21 cellular contexts compared by ENCODE assay signal in the genomic region with DNA sequence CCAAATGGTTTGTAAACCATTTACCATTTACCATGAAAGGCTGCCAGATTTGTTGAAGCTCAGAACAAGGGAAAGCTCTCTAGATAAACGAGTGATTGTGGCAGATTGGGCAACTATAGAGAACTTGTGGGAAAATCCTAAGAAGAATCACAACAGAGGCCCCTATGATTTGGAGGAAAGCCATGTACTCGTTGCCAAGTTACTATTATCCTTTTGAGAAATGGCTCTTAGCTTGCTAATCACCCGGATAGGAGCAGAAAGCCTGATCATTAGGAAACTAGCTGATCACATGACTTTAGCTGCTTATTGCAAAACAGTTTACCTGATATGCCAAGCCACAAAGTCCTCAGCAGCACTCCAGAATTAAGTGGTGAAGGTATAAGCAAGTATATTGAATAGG. TPM values are rescaled to one million over a fixed set of nuclear protein-coding genes. Genes with fewer than 3 reads are reported as not detected.
A peak's percentile ranks its signal among the peaks of the same experiment; 100 is the strongest.
DNase-seq lines count a peak whose midpoint lies in the region; ATAC-seq, FAIRE-seq and TF ChIP-seq lines count a peak whose summit lies in the region.
"Had no signal": no experiment of that assay in that cellular context is flagged by ENCODE, and none has a peak within 500 bp of the region (broad histone marks: within the 10 kb centered on the region; RNA-seq: fewer than 3 reads in every experiment).

No MANE protein-coding gene starts in this region.

- H3K36me3 ChIP-seq in breast epithelium (no peaks in the 10 kb centered on the region), K562 (ENCODE audit: control insufficient read depth, insufficient read depth, low read length) (no peaks in the 10 kb centered on the region), upper lobe of right lung (no peaks in the 10 kb centered on the region)
- H3K36me3 ChIP-seq: neural progenitor cell, prostate gland, vagina had no signal

- POLR2A ChIA-PET in MCF 10A (lab: Yijun Ruan, JAX) (interaction anchor here (1.0 to 1.2 kb wide), 4 partner anchors 42 to 157 kb away, joined by 3 to 4 read pairs (median 4); no protein-coding TSS in a partner anchor), K562 (lab: Yijun Ruan, JAX) (no interaction called here)

- H3K9me1 ChIP-seq in K562 (ENCODE audit: control insufficient read depth, insufficient read depth, low read length) = no peaks in the 10 kb centered on the region

- H3K27ac ChIP-seq in breast epithelium = no peak overlapping the region
- no peak overlapping the region for H3K27ac ChIP-seq in K562 (ENCODE audit: extremely low read depth, low read depth, low read length)
- no peak overlapping the region for H3K27ac ChIP-seq in upper lobe of right lung
- H3K27ac ChIP-seq: neural progenitor cell, prostate gland, vagina had no signal

- intact Hi-C loops in MCF 10A (cut with micrococcal nuclease) = no loop called here
- intact Hi-C loops in breast epithelium (cut with DNase I; ENCODE audit: low total_unique reads) = no loop called here
- intact Hi-C loops in K562 (cut with micrococcal nuclease) = no loop called here
- intact Hi-C loops in upper lobe of right lung (cut with DNase I) = no loop called here

- ATAC-seq in K562 = no peak
- peak; percentile 74 for ATAC-seq in upper lobe of right lung
- ATAC-seq: Right ventricle myocardium inferior had no signal

- WGBS in K562 (ENCODE audit: insufficient coverage, low coverage, missing lambda C conversion rate) = 17% methylated on average over 3 of the region's 3 CpGs

- no peak overlapping the region for H2AFZ ChIP-seq in K562 (ENCODE audit: low read depth, low read length)
- H2AFZ ChIP-seq: neural progenitor cell had no signal

- H3K4me1 ChIP-seq in breast epithelium (no peaks in the 10 kb centered on the region), K562 (replicated peaks in 1 of 2; ENCODE audit: control insufficient read depth in 2 of 2, insufficient read depth in 2 of 2, low read length in 2 of 2) (peaks cover 0 to 9% of the 10 kb centered on the region in 2 experiments; a peak in 2 of 5 replicates), upper lobe of right lung (no peaks in the 10 kb centered on the region)
- H3K4me1 ChIP-seq: neural progenitor cell, prostate gland, vagina had no signal

- H3K9me3 ChIP-seq in breast epithelium (peaks cover 0 to 5% of the 10 kb centered on the region in 2 donors), K562 (replicated peaks; ENCODE audit: control insufficient read depth, insufficient read depth, low read depth, low read length) (peaks cover 3% of the 10 kb centered on the region; the same call in 1 of the 2 replicates), upper lobe of right lung (no peaks in the 10 kb centered on the region)
- H3K9me3 ChIP-seq: prostate gland, vagina had no signal

- H3K4me3 Mint-ChIP-seq in MCF 10A (ENCODE audit: unreplicated experiment) = no peak overlapping the region
- no peak overlapping the region for H3K4me3 Mint-ChIP-seq in nephron progenitor cell
- H3K4me3 Mint-ChIP-seq: activated T-helper 1 cell treated with anti-CD3 and anti-CD28 coated beads, Interleukin-12 subunit alpha, Interleukin-12 subunit beta, Interleukin-2, Interleukin-4 antibody, amounts not matched to agents 30 ng/mL and 10 ng/mL and 1 ng/mL, durations not matched to agents 14 hours and 24 hours and 36 hours; CD14-positive monocyte; neural progenitor cell had no signal

- H3K9me3 Mint-ChIP-seq in MCF 10A (ENCODE audit: unreplicated experiment) (peaks cover under 1% of the 10 kb centered on the region), nephron progenitor cell (peaks cover 9% of the 10 kb centered on the region)

- no peak for TF ChIP-seq POLR2A in breast epithelium (IDR thresholded peaks at IDR 0.05)
- no peak for TF ChIP-seq POLR2A in K562 (conservative IDR thresholded peaks at IDR 0.05)

- no peak for FAIRE-seq in K562 (lab: Jason Lieb, UNC)
- FAIRE-seq: GM19239 had no signal

- H3K27me3 ChIP-seq in breast epithelium (no peaks in the 10 kb centered on the region), K562 (ENCODE audit: control insufficient read depth in 2 of 2, insufficient read depth in 2 of 2, low read length in 2 of 2) (no peaks in the 10 kb centered on the region), upper lobe of right lung (no peaks in the 10 kb centered on the region)
- H3K27me3 ChIP-seq: neural progenitor cell, vagina had no signal

- no TSS peak for BruUV-seq in MCF 10A (replicated peaks; lab: Mats Ljungman, UMichigan)
- no TSS peak for BruUV-seq in K562 (replicated peaks; lab: Mats Ljungman, UMichigan)

- H3K4me1 Mint-ChIP-seq in MCF 10A (ENCODE audit: insufficient read depth, unreplicated experiment) = peaks cover 7% of the 10 kb centered on the region
- no peaks in the 10 kb centered on the region for H3K4me1 Mint-ChIP-seq in nephron progenitor cell
- H3K4me1 Mint-ChIP-seq: CD14-positive monocyte, neural progenitor cell had no signal

- H3K27me3 Mint-ChIP-seq in MCF 10A (ENCODE audit: insufficient read depth, unreplicated experiment) = no peaks in the 10 kb centered on the region
- H3K27me3 Mint-ChIP-seq in nephron progenitor cell (ENCODE audit: low read depth, poor library complexity) = no peaks in the 10 kb centered on the region

- no peaks in the 10 kb centered on the region for H3K79me2 ChIP-seq in K562 (ENCODE audit: control insufficient read depth, insufficient read depth, low read length)

- no peaks in the 10 kb centered on the region for H4K20me1 ChIP-seq in K562 (replicated peaks; ENCODE audit: control insufficient read depth, insufficient read depth, low read length)

- H3K4me3 ChIP-seq in breast epithelium (no peak overlapping the region), K562 (no peak overlapping the region), foreskin fibroblast (ENCODE audit: low read depth in 1 of 2, low read length in 2 of 2) (no peak overlapping the region), upper lobe of right lung (no peak overlapping the region)
- H3K4me3 ChIP-seq: neural progenitor cell, prostate gland, vagina had no signal

- CTCF ChIA-PET in MCF 10A (lab: Yijun Ruan, JAX) = interaction anchor here (0.8 to 1.4 kb wide), 2 partner anchors 18 to 217 kb away, joined by 3 to 4 read pairs; no protein-coding TSS in a partner anchor
- CTCF ChIA-PET in K562 (lab: Yijun Ruan, JAX; ENCODE audit: low intra/inter-chr PET ratio) = no interaction called here

- no peak overlapping the region for H3K4me2 ChIP-seq in K562 (ENCODE audit: insufficient read depth, low read length)
- H3K4me2 ChIP-seq: neural progenitor cell had no signal

- no peaks in the 10 kb centered on the region for H3K36me3 Mint-ChIP-seq in MCF 10A (ENCODE audit: insufficient read depth, unreplicated experiment)
- no peaks in the 10 kb centered on the region for H3K36me3 Mint-ChIP-seq in nephron progenitor cell (ENCODE audit: low read depth)
- H3K36me3 Mint-ChIP-seq: CD14-positive monocyte, neural progenitor cell had no signal

- peak overlapping the region; percentile 25 for H3K27ac Mint-ChIP-seq in MCF 10A (ENCODE audit: low read depth, unreplicated experiment)
- H3K27ac Mint-ChIP-seq in nephron progenitor cell = no peak overlapping the region
- H3K27ac Mint-ChIP-seq: activated T-helper 1 cell treated with anti-CD3 and anti-CD28 coated beads, Interleukin-12 subunit alpha, Interleukin-12 subunit beta, Interleukin-2, Interleukin-4 antibody, amounts not matched to agents 30 ng/mL and 10 ng/mL and 1 ng/mL, durations not matched to agents 14 hours and 24 hours and 36 hours; neural progenitor cell had no signal

- TF ChIP-seq CTCF in MCF 10A (IDR thresholded peaks at IDR 0.05; ENCODE audit: unreplicated experiment) = no peak
- no peak for TF ChIP-seq CTCF in breast epithelium (IDR thresholded peaks at IDR 0.05)
- TF ChIP-seq CTCF in K562 (IDR thresholded peaks at IDR 0.05 in 2 of 3, conservative IDR thresholded peaks at IDR 0.05 in 1 of 3; ENCODE audit: insufficient read depth in 2 of 3, low read depth in 1 of 3, low read length in 3 of 3) = no peak
- no peak for TF ChIP-seq CTCF in foreskin fibroblast (IDR thresholded peaks at IDR 0.05; ENCODE audit: low read depth, low read length)
- no peak for TF ChIP-seq CTCF in upper lobe of right lung (IDR thresholded peaks at IDR 0.05)
- TF ChIP-seq CTCF in nephron progenitor cell (IDR thresholded peaks at IDR 0.05) = no peak

- TF ChIP-seq EP300 in K562 (IDR thresholded peaks at IDR 0.05; ENCODE audit: low read length) = no peak

- no peak overlapping the region for H3K9ac ChIP-seq in K562 (ENCODE audit: insufficient read depth in 1 of 2, low read depth in 2 of 2, low read length in 2 of 2)
- H3K9ac ChIP-seq: neural progenitor cell had no signal

- no peak for TF ChIP-seq RAD21 in K562 (CRISPR knock-in tag; conservative IDR thresholded peaks at IDR 0.05 in 1 of 2, IDR thresholded peaks at IDR 0.05 in 1 of 2)

- peak; percentile 65 for DNase-seq in MCF 10A (ENCODE audit: unreplicated experiment)
- no peak for DNase-seq in breast epithelium (ENCODE audit: low spot score in 2 of 2)
- no peak for DNase-seq in K562 (ENCODE audit: extremely low read depth in 1 of 4, low spot score in 3 of 4)
- DNase-seq in foreskin fibroblast = peak; percentile 4 to 18
- DNase-seq in upper lobe of right lung = no peak
- DNase-seq in nephron progenitor cell = no peak
- no peak for DNase-seq in AG08396 (ENCODE audit: low spot score)
- DNase-seq in NOMO-1 treated with dmso at 0.1 percent for 144 hours (lab: John Stamatoyannopoulos, UW; ENCODE audit: unreplicated experiment) = no peak
- DNase-seq: activated CD4-positive, alpha-beta T cell treated with anti-CD3 and anti-CD28 coated beads for 4 hours; effector memory CD4-positive, alpha-beta T cell; GF-D8; kidney glomerular epithelial cell; NCI-H2227 treated with DMSO at 0.1 percent for 48 hours; substantia nigra had no signal

- in situ Hi-C loops in K562 (cut with MboI) = no loop called here

RNA-seq across cellular contexts. Expression of gene ATG10, which starts 23.5 kb away (rescaled TPM):
- total RNA-seq in MCF 10A (2022) (9.9 and 11.1 TPM in 2 replicates), breast epithelium (1 to 10 TPM; 5.2 to 9.2 (median 6.6) TPM), K562 (2014; rRNA removed) (7.0 and 7.2 TPM in 2 replicates), K562 (2014; rRNA removed; fragmentation: Illumina TruSeq; extraction: Trizol) (12.0 and 13.9 TPM in 2 replicates), K562 (2015; rRNA removed; fragmentation: Illumina TruSeq; extraction: Trizol) (16.4 and 17.1 TPM in 2 replicates), K562 (2021) (11.6 and 12.2 TPM in 2 replicates), upper lobe of right lung (3.7 TPM)
- total RNA-seq in K562 (2011; cell fraction: chromatin; rRNA removed; ENCODE audit: low replicate concordance) = 14.0 and 18.7 TPM in 2 replicates
- 10.8 and 15.5 TPM in 2 replicates for total RNA-seq in K562 (2011; cell fraction: nucleolus; rRNA removed)
- 16.6 and 23.2 TPM in 2 replicates for total RNA-seq in K562 (2011; cell fraction: nucleoplasm; rRNA removed)
- polyA plus RNA-seq in K562 (2011; rRNA removed) (11.9 and 16.0 TPM in 2 replicates), K562 (2014; fragmentation: Illumina TruSeq; extraction: Trizol) (18.8 and 19.4 TPM in 2 replicates), K562 (2014; fragmentation: Nextera tagmentation; extraction: Ambion mirVana) (10 to 100 TPM; 14.6 to 15.0 TPM), K562 (2014; rRNA removed) (7.9 and 10.6 TPM in 2 replicates)
- 4.1 and 8.5 TPM in 2 replicates for polyA plus RNA-seq in K562 (2011; cell fraction: cytosol; rRNA removed)
- polyA plus RNA-seq in K562 (2011; cell fraction: nucleus; rRNA removed) = 4.6 and 4.9 TPM in 2 replicates
- polyA plus RNA-seq in K562 (2012) = 17.2 and 19.5 TPM in 2 replicates
- polyA minus RNA-seq in K562 (2011; rRNA and poly(A)+ RNA removed) = 21.6 and 23.8 TPM in 2 replicates
- polyA minus RNA-seq in K562 (2011; cell fraction: cytosol; rRNA and poly(A)+ RNA removed) = 7.3 and 14.2 TPM in 2 replicates
- polyA minus RNA-seq in K562 (2011; cell fraction: nucleus; rRNA and poly(A)+ RNA removed) = 25.7 and 34.7 TPM in 2 replicates

Comparison
In these comparisons a context has a peak if more than half of its experiments do, and no peak if none do; other contexts are left out.
1. DNase-seq: peak in MCF 10A (single experiment) and foreskin fibroblast (2 of 2); none in breast epithelium (0 of 2), K562 (0 of 4), upper lobe of right lung (single experiment), nephron progenitor cell (single experiment), AG08396 (single experiment) and NOMO-1 treated with dmso at 0.1 percent for 144 hours (single experiment).